ENCODE assay signal across 10 cellular contexts in the genomic region with DNA sequence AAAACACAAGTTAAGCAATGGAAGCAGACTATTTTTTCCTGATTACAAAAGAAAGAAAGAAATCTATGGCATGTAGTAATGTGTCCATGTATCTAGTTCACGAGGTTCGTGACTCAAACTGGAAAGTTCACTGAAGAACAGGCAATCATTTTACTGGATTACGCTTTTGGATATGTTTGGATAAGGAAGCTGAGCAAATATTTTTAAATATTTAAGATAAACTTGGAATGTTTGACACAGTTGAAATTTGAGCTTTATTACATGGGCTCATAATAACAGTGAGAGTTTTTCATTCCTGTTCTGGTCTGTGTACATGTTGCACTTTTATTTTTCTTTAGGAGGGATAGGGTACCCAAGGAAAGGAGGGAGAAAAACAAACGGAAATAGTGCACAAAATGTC.
DNase-seq lines count a peak whose midpoint lies in the region; ATAC-seq and TF ChIP-seq lines count a peak whose summit lies in the region.
"Had no signal": no experiment of that assay in that cellular context is flagged by ENCODE, and none has a peak within 500 bp of the region (broad histone marks: within the 10 kb centered on the region; RNA-seq: fewer than 3 reads in every experiment).

No MANE protein-coding gene starts in this region.

- no peaks in the 10 kb centered on the region for H3K36me3 ChIP-seq in smooth muscle cell (ENCODE audit: low read depth)
- H3K36me3 ChIP-seq: heart right ventricle had no signal

- H3K27ac ChIP-seq in VCaP (peak overlapping the region; percentile 93), smooth muscle cell (ENCODE audit: low read depth) (peak overlapping the region; percentile 89)
- H3K27ac ChIP-seq: heart right ventricle had no signal

- no peak for ATAC-seq in GM19023 (IDR thresholded peaks at IDR 0.05; ENCODE audit: unreplicated experiment)

- no peaks in the 10 kb centered on the region for H3K9me3 ChIP-seq in smooth muscle cell (replicated peaks; ENCODE audit: low read depth)

- no peaks in the 10 kb centered on the region for H3K79me2 ChIP-seq in smooth muscle cell (ENCODE audit: low read depth)

- H4K20me1 ChIP-seq in smooth muscle cell (ENCODE audit: low read depth) = no peaks in the 10 kb centered on the region

- DNase-seq in DMS153 (lab: John Stamatoyannopoulos, UW) = peak; percentile 1
- no peak for DNase-seq in DMS153 treated with DMSO at 0.1 percent for 48 hours (lab: John Stamatoyannopoulos, UW; ENCODE audit: unreplicated experiment)
- DNase-seq in glomerular endothelial cell (ENCODE audit: extremely low read depth, low read depth, low spot score) = peak; percentile 57
- no peak for DNase-seq in smooth muscle cell (lab: John Stamatoyannopoulos, UW; ENCODE audit: unreplicated experiment)
- DNase-seq in stimulated activated CD8-positive, alpha-beta memory T cell treated with anti-CD3 and anti-CD28 coated beads, Interleukin-4, amount 100 ng/mL, for 48 hours = no peak
- DNase-seq in activated gamma-delta T cell treated with Interleukin-2 at 50 U/mL for 16 hours = no peak
- DNase-seq: heart right ventricle; stimulated activated naive CD4-positive, alpha-beta T cell treated with Interleukin-2 at 50 U/mL for 16 hours had no signal

- WGBS in smooth muscle cell (ENCODE audit: low lambda C conversion rate) = 24% methylated on average over 4 of the region's 4 CpGs

- TF ChIP-seq CTCF in VCaP (conservative IDR thresholded peaks at IDR 0.05) (no peak), smooth muscle cell (IDR thresholded peaks at IDR 0.05; ENCODE audit: borderline replicate concordance, insufficient read depth, poor library complexity, severe bottlenecking) (no peak)

- H3F3A ChIP-seq in smooth muscle cell (ENCODE audit: low read depth) = peaks cover 2% of the 10 kb centered on the region

- no peaks in the 10 kb centered on the region for H3K27me3 ChIP-seq in smooth muscle cell (ENCODE audit: low read depth)
- H3K27me3 ChIP-seq: heart right ventricle had no signal

- no peak overlapping the region for H3K9ac ChIP-seq in smooth muscle cell (ENCODE audit: low read depth)

- peaks cover 6% of the 10 kb centered on the region for H3K4me1 ChIP-seq in smooth muscle cell (ENCODE audit: low read depth)

- no peak overlapping the region for H2AFZ ChIP-seq in smooth muscle cell (ENCODE audit: low read depth)

- H3K4me3 ChIP-seq in smooth muscle cell = peak overlapping the region; percentile 20
- H3K4me3 ChIP-seq: heart right ventricle had no signal

- peak overlapping the region; percentile 72 for H3K4me2 ChIP-seq in smooth muscle cell

Comparison
In these comparisons a context has a peak if more than half of its experiments do, and no peak if none do; other contexts are left out.
1. DNase-seq: peak in DMS153 (single experiment) and glomerular endothelial cell (single experiment); none in DMS153 treated with DMSO at 0.1 percent for 48 hours (single experiment), smooth muscle cell (single experiment), stimulated activated CD8-positive, alpha-beta memory T cell treated with anti-CD3 and anti-CD28 coated beads, Interleukin-4, amount 100 ng/mL, for 48 hours (single experiment) and activated gamma-delta T cell treated with Interleukin-2 at 50 U/mL for 16 hours (single experiment).